In genomic region chr16:87778476-87778829, GRCh38 we compare ENCODE assay signal across 8 cellular contexts. TPM values are rescaled to one million over a fixed set of nuclear protein-coding genes. Genes with fewer than 3 reads are reported as not detected.
DNase-seq lines count a peak whose midpoint lies in the region; ATAC-seq and TF ChIP-seq lines count a peak whose summit lies in the region.

No MANE protein-coding gene starts in this region.

- H3K27me3 ChIP-seq in CD8-positive, alpha-beta memory T cell (ENCODE audit: insufficient read depth, low read length, poor library complexity, severe bottlenecking), result no peaks in the 10 kb centered on the region
- H3K27me3 ChIP-seq in KMS-11 (ENCODE audit: insufficient read depth, low read depth), result no peaks in the 10 kb centered on the region
- H3K27me3 ChIP-seq in mucosa of rectum (ENCODE audit: control insufficient read depth in 2 of 2, insufficient read depth in 2 of 2, low read length in 2 of 2), result no peaks in the 10 kb centered on the region
- H3K27me3 ChIP-seq in prostate gland (replicated peaks; ENCODE audit: insufficient read depth), result no peaks in the 10 kb centered on the region

- H3K4me3 ChIP-seq in CD8-positive, alpha-beta memory T cell (ENCODE audit: low read length), result no peak overlapping the region
- H3K4me3 ChIP-seq in KMS-11 (IDR thresholded peaks at IDR 0.05; ENCODE audit: insufficient read depth, low read depth, low read length) (no peak overlapping the region), mucosa of rectum (ENCODE audit: low read length in 2 of 2) (no peak overlapping the region), prostate gland (no peak overlapping the region)

- H3K4me3 Mint-ChIP-seq in CD8-positive, alpha-beta memory T cell, result peak overlapping the region in 1 of 7 donors; percentile 69
- H3K4me3 Mint-ChIP-seq in activated naive CD8-positive, alpha-beta T cell treated with anti-CD3 and anti-CD28 coated beads, Interleukin-2, amount 10 ng/mL, durations not matched to agents 7 days and 5 days, result peak overlapping the region; percentile 76

- no peak for ATAC-seq in activated naive CD8-positive, alpha-beta T cell treated with anti-CD3 and anti-CD28 coated beads, Interleukin-2, amount 10 ng/mL, durations not matched to agents 7 days and 5 days (ENCODE audit: low read depth)
- no peak for ATAC-seq in HG02588 (IDR thresholded peaks at IDR 0.05; ENCODE audit: unreplicated experiment)

- DNase-seq in CD8-positive, alpha-beta memory T cell, result no peak
- DNase-seq in activated naive CD8-positive, alpha-beta T cell treated with anti-CD3 and anti-CD28 coated beads, Interleukin-2, amount 10 ng/mL, durations not matched to agents 7 days and 5 days, result no peak
- DNase-seq in posterior vena cava (ENCODE audit: low spot score) (no peak), prostate gland (ENCODE audit: low spot score) (no peak), NCI-H128 (lab: John Stamatoyannopoulos, UW; ENCODE audit: unreplicated experiment) (no peak)

- H3K4me1 ChIP-seq in CD8-positive, alpha-beta memory T cell (ENCODE audit: insufficient read depth, low read length), result peaks cover 42% of the 10 kb centered on the region
- H3K4me1 ChIP-seq in KMS-11 (ENCODE audit: low read depth, poor library complexity, severe bottlenecking) (peaks cover 61% of the 10 kb centered on the region), mucosa of rectum (ENCODE audit: control insufficient read depth in 2 of 2, insufficient read depth in 2 of 2, low read length in 2 of 2) (peaks cover 5 to 14% of the 10 kb centered on the region in 2 donors), prostate gland (replicated peaks) (no peaks in the 10 kb centered on the region)

- peaks cover 0 to 3% of the 10 kb centered on the region in 2 donors for H3K27me3 Mint-ChIP-seq in CD8-positive, alpha-beta memory T cell
- H3K27me3 Mint-ChIP-seq in activated naive CD8-positive, alpha-beta T cell treated with anti-CD3 and anti-CD28 coated beads, Interleukin-2, amount 10 ng/mL, durations not matched to agents 7 days and 5 days, result no peaks in the 10 kb centered on the region

- no peak for TF ChIP-seq POLR2A in prostate gland (IDR thresholded peaks at IDR 0.05)

- H3K79me2 ChIP-seq in KMS-11 (ENCODE audit: insufficient read depth, low read depth), result no peaks in the 10 kb centered on the region

- intact Hi-C loops in posterior vena cava (cut with DNase I) (loop anchor here in 1 of 2 donors (5.0 kb wide), 3 partner anchors 74 to 129 kb away; no protein-coding TSS in a partner anchor), prostate gland (cut with DNase I) (no loop called here)

- CTCF ChIA-PET in CD8-positive, alpha-beta memory T cell (lab: Charles Lee), result interaction anchor here (0.6 to 4.2 kb wide), 35 partner anchors 9 to 663 kb away, joined by 3 to 227 read pairs (median 4); partner anchors contain the start of genes BANP, FBXO31, KLHDC4 and SLC7A5

- POLR2A ChIA-PET in CD8-positive, alpha-beta memory T cell (lab: Charles Lee), result interaction anchor here (1.0 to 2.1 kb wide), 6 partner anchors 12 to 172 kb away, joined by 3 to 17 read pairs (median 8); partner anchors contain the start of genes BANP, KLHDC4 and SLC7A5
- POLR2A ChIA-PET in activated naive CD8-positive, alpha-beta T cell treated with anti-CD3 and anti-CD28 coated beads, Interleukin-2, amount 10 ng/mL, durations not matched to agents 7 days and 5 days (lab: Charles Lee), result interaction anchor here (0.6 to 3.8 kb wide), 21 partner anchors 13 to 652 kb away, joined by 3 to 191 read pairs (median 6); partner anchors contain the start of genes BANP, KLHDC4 and SLC7A5

- H3K9ac ChIP-seq in KMS-11 (peak overlapping the region; percentile 95), mucosa of rectum (ENCODE audit: low read depth in 1 of 2, low read length in 2 of 2) (no peak overlapping the region)

- WGBS in prostate gland, result 93% methylated on average over 13 of the region's 13 CpGs

- TF ChIP-seq CTCF in KMS-11 (conservative IDR thresholded peaks at IDR 0.05; ENCODE audit: low read depth, low read length) (no peak), prostate gland (IDR thresholded peaks at IDR 0.05) (no peak)

- peak overlapping the region; percentile 80 for H2AFZ ChIP-seq in KMS-11 (ENCODE audit: low read depth)

- H3K4me1 Mint-ChIP-seq in CD8-positive, alpha-beta memory T cell, result peaks cover 30 to 39% (median 36%) of the 10 kb centered on the region in 3 donors
- H3K4me1 Mint-ChIP-seq in activated naive CD8-positive, alpha-beta T cell treated with anti-CD3 and anti-CD28 coated beads, Interleukin-2, amount 10 ng/mL, durations not matched to agents 7 days and 5 days, result peaks cover 46% of the 10 kb centered on the region

- peak overlapping the region; percentile 100 for H3K4me2 ChIP-seq in KMS-11

- no peaks in the 10 kb centered on the region for H3K36me3 ChIP-seq in CD8-positive, alpha-beta memory T cell (ENCODE audit: insufficient read depth, low read length)
- H3K36me3 ChIP-seq in KMS-11 (ENCODE audit: insufficient read depth) (no peaks in the 10 kb centered on the region), mucosa of rectum (ENCODE audit: control insufficient read depth in 2 of 2, insufficient read depth in 2 of 2, low read length in 2 of 2) (no peaks in the 10 kb centered on the region), prostate gland (no peaks in the 10 kb centered on the region)

- H3K9me3 Mint-ChIP-seq in CD8-positive, alpha-beta memory T cell, result no peaks in the 10 kb centered on the region
- H3K9me3 Mint-ChIP-seq in activated naive CD8-positive, alpha-beta T cell treated with anti-CD3 and anti-CD28 coated beads, Interleukin-2, amount 10 ng/mL, durations not matched to agents 7 days and 5 days, result no peaks in the 10 kb centered on the region

- H3K27ac ChIP-seq in CD8-positive, alpha-beta memory T cell (ENCODE audit: low read depth, low read length), result peak overlapping the region; percentile 69
- H3K27ac ChIP-seq in KMS-11, result peak overlapping the region; percentile 98
- H3K27ac ChIP-seq in mucosa of rectum (ENCODE audit: low read depth in 2 of 2, low read length in 2 of 2), result peak overlapping the region; percentile 18 to 56
- no peak overlapping the region for H3K27ac ChIP-seq in prostate gland

- no peaks in the 10 kb centered on the region for H3K36me3 Mint-ChIP-seq in CD8-positive, alpha-beta memory T cell
- H3K36me3 Mint-ChIP-seq in activated naive CD8-positive, alpha-beta T cell treated with anti-CD3 and anti-CD28 coated beads, Interleukin-2, amount 10 ng/mL, durations not matched to agents 7 days and 5 days, result no peaks in the 10 kb centered on the region

- no peaks in the 10 kb centered on the region for H4K20me1 ChIP-seq in KMS-11 (ENCODE audit: insufficient read depth)

- no peaks in the 10 kb centered on the region for H3K9me3 ChIP-seq in CD8-positive, alpha-beta memory T cell (ENCODE audit: low read length)
- H3K9me3 ChIP-seq in mucosa of rectum (ENCODE audit: control insufficient read depth in 2 of 2, low read length in 2 of 2), result no peaks in the 10 kb centered on the region
- H3K9me3 ChIP-seq in prostate gland, result no peaks in the 10 kb centered on the region

- H3K27ac Mint-ChIP-seq in CD8-positive, alpha-beta memory T cell, result peak overlapping the region in 6 of 8 donors; percentile 26 to 99 (median 90)
- peak overlapping the region; percentile 98 for H3K27ac Mint-ChIP-seq in activated naive CD8-positive, alpha-beta T cell treated with anti-CD3 and anti-CD28 coated beads, Interleukin-2, amount 10 ng/mL, durations not matched to agents 7 days and 5 days

RNA-seq across cellular contexts. Expression of gene KLHDC4, which starts 12.7 kb away (rescaled TPM):
- total RNA-seq in CD8-positive, alpha-beta memory T cell, result 10 to 100 TPM; 71.5 to 77.3 TPM
- 35.5 TPM for polyA plus RNA-seq in CD8-positive, alpha-beta memory T cell
- total RNA-seq in activated naive CD8-positive, alpha-beta T cell treated with anti-CD3 and anti-CD28 coated beads, Interleukin-2, amount 10 ng/mL, durations not matched to agents 7 days and 5 days, result 100 to 1,000 TPM in 1 of 2 experiments, 10 to 100 TPM in 1; 99.4 to 105 TPM
- total RNA-seq in posterior vena cava (10 to 100 TPM; 19.8 to 21.9 TPM), prostate gland (10 to 100 TPM; 28.2 to 56.4 TPM)

Comparison
In these comparisons a context has a peak if more than half of its experiments do, and no peak if none do; other contexts are left out.
1. H3K27ac ChIP-seq: peak in CD8-positive, alpha-beta memory T cell (single experiment), KMS-11 (single experiment) and mucosa of rectum (2 of 2); none in prostate gland (0 of 2).